Comparison of ENCODE assay signal across 26 cellular contexts in genomic region chr12:52236386-52237050, GRCh38. TPM values are rescaled to one million over a fixed set of nuclear protein-coding genes. Genes with fewer than 3 reads are reported as not detected.
A peak's percentile ranks its signal among the peaks of the same experiment; 100 is the strongest.
DNase-seq lines count a peak whose midpoint lies in the region; ATAC-seq and TF ChIP-seq lines count a peak whose summit lies in the region.
"Had no signal": no experiment of that assay in that cellular context is flagged by ENCODE, and none has a peak within 500 bp of the region (broad histone marks: within the 10 kb centered on the region; RNA-seq: fewer than 3 reads in every experiment).

No MANE protein-coding gene starts in this region.

- peaks cover 49% of the 10 kb centered on the region for H3K4me1 Mint-ChIP-seq in GM23338
- H3K4me1 Mint-ChIP-seq: activated naive CD4-positive, alpha-beta T cell treated with anti-CD3 and anti-CD28 coated beads, Interleukin-2, amount 10 ng/mL, durations not matched to agents 7 days and 5 days had no signal

- H3K4me3 Mint-ChIP-seq in GM23338 = no peak overlapping the region
- H3K4me3 Mint-ChIP-seq: activated naive CD4-positive, alpha-beta T cell treated with anti-CD3 and anti-CD28 coated beads, Interleukin-2, amount 10 ng/mL, durations not matched to agents 7 days and 5 days; nephron; stimulated activated naive CD8-positive, alpha-beta T cell treated with anti-CD3 and anti-CD28 coated beads, Interleukin-15, Interleukin-2, amounts not matched to agents 100 ng/mL and 50 ng/mL, for 24 hours; T-helper 17 cell had no signal

- H3K4me1 ChIP-seq in GM23338 (ENCODE audit: insufficient read depth) (peaks cover 33% of the 10 kb centered on the region), hepatocyte (ENCODE audit: insufficient read depth) (peaks cover 37% of the 10 kb centered on the region), spleen (peaks cover 0 to 24% (median 15%) of the 10 kb centered on the region in 6 donors), OCI-LY7 (ENCODE audit: insufficient read depth, low read length, poor library complexity, severe bottlenecking) (no peaks in the 10 kb centered on the region)

- H3K27me3 ChIP-seq in GM23338 (ENCODE audit: insufficient read depth) (peaks cover 31% of the 10 kb centered on the region), hepatocyte (peaks cover 15% of the 10 kb centered on the region), spleen (replicated peaks in 1 of 7) (peaks cover 5 to 41% (median 28%) of the 10 kb centered on the region in 7 donors)
- H3K27me3 ChIP-seq: brain microvascular endothelial cell had no signal

- no peak for TF ChIP-seq POLR2A in spleen (IDR thresholded peaks at IDR 0.05)

- peaks cover 5% of the 10 kb centered on the region for H3K36me3 Mint-ChIP-seq in GM23338 (ENCODE audit: low read depth)
- H3K36me3 Mint-ChIP-seq: activated naive CD4-positive, alpha-beta T cell treated with anti-CD3 and anti-CD28 coated beads, Interleukin-2, amount 10 ng/mL, durations not matched to agents 7 days and 5 days had no signal

- H3K4me2 ChIP-seq in GM23338 (0 out of 2 replicates have a peak overlapping the region, but pooled peaks have one; percentile 69), hepatocyte (peak overlapping the region; percentile 10), OCI-LY7 (ENCODE audit: low read length) (no peak overlapping the region)

- H4K20me1 ChIP-seq in GM23338 (replicated peaks; ENCODE audit: insufficient read depth) (no peaks in the 10 kb centered on the region), hepatocyte (ENCODE audit: insufficient read depth, poor library complexity, severe bottlenecking) (no peaks in the 10 kb centered on the region), OCI-LY7 (ENCODE audit: insufficient read depth, low read length) (no peaks in the 10 kb centered on the region)
- H4K20me1 ChIP-seq: BLaER1 treated with 17β-estradiol and CSF1 and Interleukin-3, amounts not matched to agents 10 nM and 100 nM had no signal

- no peaks in the 10 kb centered on the region for H3K79me2 ChIP-seq in GM23338 (replicated peaks; ENCODE audit: insufficient read depth)
- H3K79me2 ChIP-seq in hepatocyte = no peaks in the 10 kb centered on the region
- H3K79me2 ChIP-seq in OCI-LY7 (ENCODE audit: insufficient read depth, low read depth, low read length) = no peaks in the 10 kb centered on the region

- H3F3A ChIP-seq in GM23338 (replicated peaks; ENCODE audit: low read depth) = no peaks in the 10 kb centered on the region

- CTCF ChIA-PET in OCI-LY7 (lab: Charles Lee; ENCODE audit: unreplicated experiment) = no interaction called here

- BruUV-seq in OCI-LY7 (replicated peaks; lab: Mats Ljungman, UMichigan) = no TSS peak

- H3K9me3 Mint-ChIP-seq in GM23338 = no peaks in the 10 kb centered on the region
- H3K9me3 Mint-ChIP-seq: activated naive CD4-positive, alpha-beta T cell treated with anti-CD3 and anti-CD28 coated beads, Interleukin-2, amount 10 ng/mL, durations not matched to agents 7 days and 5 days; nephron; stimulated activated naive CD8-positive, alpha-beta T cell treated with anti-CD3 and anti-CD28 coated beads, Interleukin-15, Interleukin-2, amounts not matched to agents 100 ng/mL and 50 ng/mL, for 24 hours had no signal

- H3K9me3 ChIP-seq in hepatocyte (ENCODE audit: low read depth) (no peaks in the 10 kb centered on the region), spleen (no peaks in the 10 kb centered on the region), OCI-LY7 (ENCODE audit: low read length) (no peaks in the 10 kb centered on the region)
- H3K9me3 ChIP-seq: BLaER1 treated with 17β-estradiol and CSF1 and Interleukin-3, amounts not matched to agents 10 nM and 100 nM; gastrocnemius medialis had no signal

- H2AFZ ChIP-seq in GM23338 (no peak overlapping the region), hepatocyte (no peak overlapping the region), OCI-LY7 (ENCODE audit: low read length) (no peak overlapping the region)

- ATAC-seq in GM23338 = no peak
- no peak for ATAC-seq in GM21390 (IDR thresholded peaks at IDR 0.05; ENCODE audit: unreplicated experiment)
- ATAC-seq: gastrocnemius medialis, T-helper 17 cell had no signal

- TF ChIP-seq CTCF in GM23338 (conservative IDR thresholded peaks at IDR 0.05; ENCODE audit: low read depth in 2 of 2) (no peak), hepatocyte (IDR thresholded peaks at IDR 0.05; ENCODE audit: poor library complexity) (no peak), spleen (IDR thresholded peaks at IDR 0.05 in 8 of 11, conservative IDR thresholded peaks at IDR 0.05 in 3 of 11) (no peak), OCI-LY7 (conservative IDR thresholded peaks at IDR 0.05; ENCODE audit: low read length) (no peak)

- WGBS in hepatocyte (ENCODE audit: low lambda C conversion rate, missing lambda C conversion rate) = 79% methylated on average over 3 of the region's 3 CpGs
- 77 to 89% (median 85%) methylated on average over 3 of the region's 3 CpGs for WGBS in spleen, 5 donors

- DNase-seq in GM23338 (ENCODE audit: low spot score) = no peak
- DNase-seq in RPMI8226 = peak; percentile 42
- no peak for DNase-seq in hepatocyte (ENCODE audit: low spot score)
- DNase-seq in spleen = peak; percentile 40
- DNase-seq in OCI-LY7 (ENCODE audit: low spot score) = no peak
- no peak for DNase-seq in NCI-H1048 (lab: John Stamatoyannopoulos, UW)
- DNase-seq: activated CD4-positive, alpha-beta T cell treated with anti-CD3 and anti-CD28 coated beads, Interleukin-2, amount 50 U/mL, for 48 hours; activated naive CD4-positive, alpha-beta T cell treated with anti-CD3 and anti-CD28 coated beads, Interleukin-2, amount 10 ng/mL, durations not matched to agents 7 days and 5 days; amniotic stem cell; brain microvascular endothelial cell; gastrocnemius medialis; HCEC 1CT; MV-4-11; NCI-H2107; NCI-H446; NCI-H82; retina; stimulated activated CD8-positive, alpha-beta memory T cell treated with anti-CD3 and anti-CD28 coated beads, Interleukin-4, amount 100 ng/mL, for 48 hours; T-helper 17 cell had no signal

- peaks cover 38% of the 10 kb centered on the region for H3K27me3 Mint-ChIP-seq in GM23338 (ENCODE audit: insufficient read depth, low read depth, poor library complexity)

- H3K36me3 ChIP-seq in GM23338 (ENCODE audit: insufficient read depth) (no peaks in the 10 kb centered on the region), hepatocyte (replicated peaks; ENCODE audit: insufficient read depth, low read depth) (no peaks in the 10 kb centered on the region), spleen (no peaks in the 10 kb centered on the region), OCI-LY7 (ENCODE audit: insufficient read depth, low read length) (no peaks in the 10 kb centered on the region)
- H3K36me3 ChIP-seq: BLaER1 treated with 17β-estradiol and CSF1 and Interleukin-3, amounts not matched to agents 10 nM and 100 nM; gastrocnemius medialis had no signal

- intact Hi-C loops in spleen (cut with DNase I; ENCODE audit: low total_unique reads) = no loop called here
- intact Hi-C loops in OCI-LY7 (cut with micrococcal nuclease; ENCODE audit: unreplicated experiment) = no loop called here

- H3K4me3 ChIP-seq in GM23338 = no peak overlapping the region
- H3K4me3 ChIP-seq in hepatocyte = no peak overlapping the region
- no peak overlapping the region for H3K4me3 ChIP-seq in spleen
- no peak overlapping the region for H3K4me3 ChIP-seq in OCI-LY7 (ENCODE audit: low read depth, low read length, poor library complexity, severe bottlenecking)
- H3K4me3 ChIP-seq: BLaER1 treated with 17β-estradiol and CSF1 and Interleukin-3, amounts not matched to agents 10 nM and 100 nM; gastrocnemius medialis; SK-N-MC had no signal

- H3K27ac ChIP-seq in GM23338 (ENCODE audit: low read depth) (no peak overlapping the region), hepatocyte (peak overlapping the region; percentile 24), spleen (no peak overlapping the region), OCI-LY7 (ENCODE audit: low read depth, low read length, poor library complexity, severe bottlenecking) (no peak overlapping the region)
- H3K27ac ChIP-seq: brain microvascular endothelial cell, gastrocnemius medialis, SK-N-MC had no signal

- H3K9me2 ChIP-seq in GM23338 (ENCODE audit: insufficient read depth) (0 out of 2 replicates have a peak, but pooled peaks cover 5% of the 10 kb centered on the region), hepatocyte (replicated peaks; ENCODE audit: insufficient read depth) (no peaks in the 10 kb centered on the region), OCI-LY7 (ENCODE audit: insufficient read depth, low read length) (no peaks in the 10 kb centered on the region)

- H3K27ac Mint-ChIP-seq in GM23338 = no peak overlapping the region
- H3K27ac Mint-ChIP-seq: activated naive CD4-positive, alpha-beta T cell treated with anti-CD3 and anti-CD28 coated beads, Interleukin-2, amount 10 ng/mL, durations not matched to agents 7 days and 5 days; nephron; stimulated activated naive CD8-positive, alpha-beta T cell treated with anti-CD3 and anti-CD28 coated beads, Interleukin-15, Interleukin-2, amounts not matched to agents 100 ng/mL and 50 ng/mL, for 24 hours had no signal

- POLR2A ChIA-PET in OCI-LY7 (lab: Charles Lee) = no interaction called here

RNA-seq across cellular contexts. Expression of gene KRT7, which starts 3.5 kb away (rescaled TPM):
- 9.4 and 11.7 TPM in 2 replicates for total RNA-seq in GM23338 (2014; rRNA removed; shearing (Covaris generic))
- polyA plus RNA-seq in GM23338 (2016; fragmentation: Nextera tagmentation; extraction: Ambion mirVana) (6.5 and 16.4 TPM in 2 replicates), hepatocyte (33.3 and 80.2 TPM in 2 replicates), spleen (1 to 10 TPM; 1.2 to 1.9 (median 1.6) TPM)
- total RNA-seq in hepatocyte (12.6 and 27.1 TPM in 2 replicates), spleen (1 to 10 TPM in 1 of 7 donors, under 1 TPM in 3, not detected in 3; 0.73 to 1.5 (median 0.83) TPM), OCI-LY7 (2022) (1.9 TPM in 1 of 2 replicates, not detected in the other)
- total RNA-seq in OCI-LY7 (2014; rRNA removed; shearing (Covaris generic)) = not detected in 2 replicates

RNA-seq across cellular contexts. Expression of gene KRT86, which starts 37.9 kb away (rescaled TPM):
- total RNA-seq in GM23338 (2014; rRNA removed; shearing (Covaris generic)) = not detected in 2 replicates
- polyA plus RNA-seq in GM23338 (2016; fragmentation: Nextera tagmentation; extraction: Ambion mirVana) = 0.16 and 0.30 TPM in 2 replicates
- total RNA-seq in hepatocyte = not detected in 2 replicates
- 0.40 TPM in 1 of 2 replicates, not detected in the other for polyA plus RNA-seq in hepatocyte
- total RNA-seq in spleen = under 1 TPM in 2 of 7 donors, not detected in 5; 0.17 to 0.26 TPM
- polyA plus RNA-seq in spleen = under 1 TPM in 2 of 3 donors, not detected in 1; 0.08 to 0.09 TPM
- total RNA-seq in OCI-LY7 (2014; rRNA removed; shearing (Covaris generic)) = not detected in 2 replicates
- not detected in 2 replicates for total RNA-seq in OCI-LY7 (2022)
- total RNA-seq: lung microvascular endothelial cell had no signal

RNA-seq across cellular contexts. Expression of gene KRT80, which starts 44.7 kb away (rescaled TPM):
- not detected in 2 replicates for total RNA-seq in GM23338 (2014; rRNA removed; shearing (Covaris generic))
- not detected in 2 replicates for polyA plus RNA-seq in GM23338 (2016; fragmentation: Nextera tagmentation; extraction: Ambion mirVana)
- 0.28 and 0.77 TPM in 2 replicates for total RNA-seq in hepatocyte
- polyA plus RNA-seq in hepatocyte = 1.2 and 1.5 TPM in 2 replicates
- total RNA-seq in spleen = under 1 TPM in 2 of 7 donors, not detected in 5; 0.17 to 0.37 TPM
- polyA plus RNA-seq in spleen = under 1 TPM in 1 of 3 donors, not detected in 2; 0.03 TPM
- not detected in 2 replicates for total RNA-seq in OCI-LY7 (2014; rRNA removed; shearing (Covaris generic))
- total RNA-seq in OCI-LY7 (2022) = not detected in 2 replicates
- total RNA-seq: T-helper 17 cell had no signal

RNA-seq across cellular contexts. Expression of gene KRT81, which starts 54.8 kb away (rescaled TPM):
- not detected in 2 replicates for total RNA-seq in GM23338 (2014; rRNA removed; shearing (Covaris generic))
- polyA plus RNA-seq in GM23338 (2016; fragmentation: Nextera tagmentation; extraction: Ambion mirVana) (not detected in 2 replicates), hepatocyte (not detected in 2 replicates), spleen (under 1 TPM in 2 of 3 donors, not detected in 1; 0.05 to 0.37 TPM)
- total RNA-seq in hepatocyte (not detected in 2 replicates), spleen (not detected), OCI-LY7 (2022) (not detected in 2 replicates)
- total RNA-seq in OCI-LY7 (2014; rRNA removed; shearing (Covaris generic)) = not detected in 2 replicates
- total RNA-seq: fibroblast of lung, gastrocnemius medialis, lung microvascular endothelial cell, T-helper 17 cell had no signal
- polyA plus RNA-seq: fibroblast of lung had no signal

Comparison
In these comparisons a context has a peak if more than half of its experiments do, and no peak if none do; other contexts are left out.
1. DNase-seq: peak in RPMI8226 (single experiment) and spleen (single experiment); none in GM23338 (single experiment), hepatocyte (single experiment), OCI-LY7 (single experiment) and NCI-H1048 (single experiment).